ENCODE assay signal across 8 cellular contexts in the genomic region with DNA sequence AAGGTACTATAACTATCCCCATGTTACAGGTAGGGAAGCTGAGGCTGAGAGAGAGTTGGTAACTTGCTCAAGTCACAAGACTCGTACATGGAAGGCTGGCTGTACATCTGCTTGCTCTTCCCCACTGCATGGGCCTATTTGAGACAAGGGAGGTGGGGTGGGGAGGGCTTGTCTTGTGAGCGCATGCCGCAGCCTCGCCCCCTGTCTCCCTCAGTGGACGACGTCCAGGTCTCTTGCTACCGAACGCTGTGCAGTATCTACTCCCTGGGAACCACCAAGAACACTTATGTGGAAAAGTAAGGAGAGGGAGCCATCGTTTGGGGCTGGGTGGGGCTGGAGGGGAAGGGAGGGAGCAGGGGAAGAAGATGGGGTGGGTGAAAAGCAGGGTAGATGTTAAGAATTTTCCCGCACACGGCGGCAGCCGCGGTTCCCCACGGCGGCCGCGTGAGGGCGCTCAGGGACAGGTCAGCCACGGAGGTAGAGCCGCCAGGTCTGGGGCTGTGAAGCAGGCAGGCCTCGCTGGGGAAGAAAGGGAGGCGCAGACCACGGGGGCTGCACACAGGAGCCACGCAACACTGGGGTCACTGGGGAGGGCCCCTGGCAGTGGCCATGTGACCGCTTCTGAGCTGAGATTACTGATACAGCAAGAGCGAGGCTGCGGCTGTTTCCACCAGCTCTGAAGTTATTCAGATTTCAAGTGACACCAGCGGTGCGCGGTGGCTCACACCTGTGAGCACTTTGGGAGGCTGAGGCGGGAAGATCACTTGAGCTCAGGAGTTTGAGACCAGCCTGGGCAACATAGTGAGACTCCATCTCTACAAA.
DNase-seq lines count a peak whose midpoint lies in the region; ATAC-seq and TF ChIP-seq lines count a peak whose summit lies in the region.

No MANE protein-coding gene starts in this region.

- H3K4me1 ChIP-seq in liver (ENCODE audit: control insufficient read depth in 4 of 4, insufficient read depth in 4 of 4, low read length in 3 of 4) = no peaks in the 10 kb centered on the region

- CTCF ChIA-PET in AG04450 (lab: Charles Lee) = interaction anchor here (0.6 to 3.1 kb wide), 10 partner anchors 16 to 492 kb away, joined by 3 to 24 read pairs (median 3); no protein-coding TSS in a partner anchor

- H3K36me3 ChIP-seq in liver (ENCODE audit: control insufficient read depth in 4 of 4, insufficient read depth in 3 of 4, low read depth in 1 of 4, low read length in 3 of 4) = no peaks in the 10 kb centered on the region

- DNase-seq in AG04450 (ENCODE audit: low read depth, low spot score) (peak; percentile 2), GM19238 (ENCODE audit: insufficient read length, low spot score) (peak; percentile 89), NCI-H2196 (lab: John Stamatoyannopoulos, UW; ENCODE audit: unreplicated experiment) (peak; percentile 67), chondrocyte (ENCODE audit: low spot score) (no peak)
- DNase-seq in activated CD4-positive, alpha-beta T cell treated with anti-CD3 and anti-CD28 coated beads for 4 hours = peak; percentile 76
- peak; percentile 56 to 75 (median 66) for DNase-seq in stimulated activated CD4-positive, alpha-beta T cell treated with anti-CD3 and anti-CD28 coated beads, TNF-alpha, amount 100 ng/mL, for 4 hours (ENCODE audit: low read depth in 3 of 3)

- TF ChIP-seq CTCF in AG04450 (IDR thresholded peaks at IDR 0.05; ENCODE audit: low read depth, low read length) = peak; percentile 83
- peak; percentile 90 for TF ChIP-seq CTCF in chondrocyte (IDR thresholded peaks at IDR 0.05)
- TF ChIP-seq CTCF in liver (IDR thresholded peaks at IDR 0.05; ENCODE audit: low read depth, low read length, missing input control) = peak; percentile 64

- H3K27ac ChIP-seq in AG04450 (ENCODE audit: low read depth, low read length) (no peak overlapping the region), liver (ENCODE audit: low read depth in 1 of 2, low read length in 2 of 2) (no peak overlapping the region)

- H3K9me3 ChIP-seq in AG04450 (ENCODE audit: control insufficient read depth, insufficient read depth, low read length) (no peaks in the 10 kb centered on the region), liver (ENCODE audit: control insufficient read depth in 4 of 4, low read length in 3 of 4) (no peaks in the 10 kb centered on the region)

- no peaks in the 10 kb centered on the region for H3K9me3 Mint-ChIP-seq in chondrocyte (ENCODE audit: low read depth)

- H3K27me3 ChIP-seq in AG04450 (ENCODE audit: control insufficient read depth, insufficient read depth, low read length) (no peaks in the 10 kb centered on the region), liver (ENCODE audit: control insufficient read depth in 4 of 4, insufficient read depth in 4 of 4, low read length in 3 of 4) (no peaks in the 10 kb centered on the region)

- peak; percentile 71 to 80 for TF ChIP-seq RAD21 in liver (IDR thresholded peaks at IDR 0.05)

- peaks cover 3% of the 10 kb centered on the region for H3K4me1 Mint-ChIP-seq in chondrocyte (ENCODE audit: low read depth)

- no peak overlapping the region for H3K27ac Mint-ChIP-seq in chondrocyte (ENCODE audit: unreplicated experiment)

- no peak overlapping the region for H3K9ac ChIP-seq in liver (ENCODE audit: low read depth in 1 of 2, low read length in 2 of 2)

- H3K4me3 ChIP-seq in AG04450 (ENCODE audit: low read depth, low read length) = no peak overlapping the region
- H3K4me3 ChIP-seq in liver (ENCODE audit: low read depth in 1 of 3, low read length in 3 of 3) = no peak overlapping the region

- WGBS in liver = 34% methylated on average over 32 of the region's 32 CpGs

- H3K36me3 Mint-ChIP-seq in chondrocyte (ENCODE audit: low read depth) = no peaks in the 10 kb centered on the region

- H3K4me3 Mint-ChIP-seq in chondrocyte (ENCODE audit: unreplicated experiment) = no peak overlapping the region

- POLR2A ChIA-PET in AG04450 (lab: Yijun Ruan, JAX) = no interaction called here

- no peak for ATAC-seq in GM21367 (IDR thresholded peaks at IDR 0.05; ENCODE audit: unreplicated experiment)

- peaks cover 24% of the 10 kb centered on the region for H3K27me3 Mint-ChIP-seq in chondrocyte (ENCODE audit: low read depth)

TF ChIP-seq in liver, 16 proteins besides CTCF, POLR2A, EP300 and RAD21:
- no peak for TF ChIP-seq HNF4G (IDR thresholded peaks at IDR 0.05)
- TF ChIP-seq GABPA (IDR thresholded peaks at IDR 0.05 in 1 of 2, conservative IDR thresholded peaks at IDR 0.05 in 1 of 2) = no peak
- no peak for TF ChIP-seq SP1 (IDR thresholded peaks at IDR 0.05)
- no peak for TF ChIP-seq EGR1 (IDR thresholded peaks at IDR 0.05; ENCODE audit: low read depth in 2 of 2)
- no peak for TF ChIP-seq RXRA (IDR thresholded peaks at IDR 0.05)
- no peak for TF ChIP-seq HNF4A (conservative IDR thresholded peaks at IDR 0.05)
- no peak for TF ChIP-seq TAF1 (conservative IDR thresholded peaks at IDR 0.05)
- TF ChIP-seq FOXA2 (IDR thresholded peaks at IDR 0.05) = no peak
- no peak for TF ChIP-seq YY1 (IDR thresholded peaks at IDR 0.05)
- TF ChIP-seq, protein P1, sequence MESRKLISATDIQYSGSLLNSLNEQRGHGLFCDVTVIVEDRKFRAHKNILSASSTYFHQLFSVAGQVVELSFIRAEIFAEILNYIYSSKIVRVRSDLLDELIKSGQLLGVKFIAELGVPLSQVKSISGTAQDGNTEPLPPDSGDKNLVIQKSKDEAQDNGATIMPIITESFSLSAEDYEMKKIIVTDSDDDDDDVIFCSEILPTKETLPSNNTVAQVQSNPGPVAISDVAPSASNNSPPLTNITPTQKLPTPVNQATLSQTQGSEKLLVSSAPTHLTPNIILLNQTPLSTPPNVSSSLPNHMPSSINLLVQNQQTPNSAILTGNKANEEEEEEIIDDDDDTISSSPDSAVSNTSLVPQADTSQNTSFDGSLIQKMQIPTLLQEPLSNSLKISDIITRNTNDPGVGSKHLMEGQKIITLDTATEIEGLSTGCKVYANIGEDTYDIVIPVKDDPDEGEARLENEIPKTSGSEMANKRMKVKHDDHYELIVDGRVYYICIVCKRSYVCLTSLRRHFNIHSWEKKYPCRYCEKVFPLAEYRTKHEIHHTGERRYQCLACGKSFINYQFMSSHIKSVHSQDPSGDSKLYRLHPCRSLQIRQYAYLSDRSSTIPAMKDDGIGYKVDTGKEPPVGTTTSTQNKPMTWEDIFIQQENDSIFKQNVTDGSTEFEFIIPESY (IDR thresholded peaks at IDR 0.05) = no peak
- TF ChIP-seq NR2F2 (IDR thresholded peaks at IDR 0.05) = no peak
- TF ChIP-seq JUND (IDR thresholded peaks at IDR 0.05) = no peak
- TF ChIP-seq REST (IDR thresholded peaks at IDR 0.05) = no peak
- no peak for TF ChIP-seq MAX (IDR thresholded peaks at IDR 0.05)
